ENCODE assay signal across 23 cellular contexts in the genomic region with DNA sequence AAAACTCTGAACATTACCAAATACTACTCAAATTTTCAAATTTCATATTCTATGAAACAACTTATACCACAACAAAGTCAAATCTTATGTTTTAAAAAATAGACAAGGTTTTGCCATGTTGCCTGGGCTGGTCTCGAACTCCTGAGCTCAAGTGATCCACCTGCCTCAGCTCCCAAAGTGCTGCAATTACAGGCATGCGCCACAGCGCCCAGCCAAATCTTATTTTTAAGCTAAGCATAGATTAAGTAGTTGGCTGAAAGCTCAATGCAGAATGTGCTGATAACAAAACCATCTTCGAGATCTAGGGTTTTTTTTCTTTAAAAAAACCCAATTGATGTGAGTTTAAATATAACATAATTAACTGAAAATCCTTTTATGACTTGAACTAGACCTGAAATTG.
"Had no signal": no experiment of that assay in that cellular context is flagged by ENCODE, and none has a peak within 500 bp of the region (broad histone marks: within the 10 kb centered on the region; RNA-seq: fewer than 3 reads in every experiment).

No MANE protein-coding gene starts in this region.

- H3K9me3 ChIP-seq: MG63, SJSA1 had no signal

- DNase-seq: Karpas-422, KG1, MG63, NCI-H1092 treated with DMSO at 0.1 percent for 48 hours, NCI-H1436, NCI-H187, NCI-H2029, NCI-H2081 treated with DMSO at 0.1 percent for 48 hours, NCI-H2171, NCI-H226, NCI-H446, NCI-H510A, NCI-H524 treated with DMSO at 0.1 percent for 48 hours, NCI-H69, NCI-H774, Right ventricle myocardium superior, RPMI8226, SIG-M5, T-helper 2 cell had no signal

- H3K4me1 ChIP-seq: SJSA1 had no signal

- H3K36me3 ChIP-seq: SJSA1 had no signal

- H3K27me3 ChIP-seq: MG63, SJSA1 had no signal

- FAIRE-seq: HTR-8/SVneo had no signal

- H3K27ac ChIP-seq: HL-60, SJSA1, SK-N-MC had no signal

- H3K4me3 ChIP-seq: MG63, SJSA1, SK-N-MC had no signal
